Comparison of ENCODE assay signal across 11 cellular contexts in the genomic region with DNA sequence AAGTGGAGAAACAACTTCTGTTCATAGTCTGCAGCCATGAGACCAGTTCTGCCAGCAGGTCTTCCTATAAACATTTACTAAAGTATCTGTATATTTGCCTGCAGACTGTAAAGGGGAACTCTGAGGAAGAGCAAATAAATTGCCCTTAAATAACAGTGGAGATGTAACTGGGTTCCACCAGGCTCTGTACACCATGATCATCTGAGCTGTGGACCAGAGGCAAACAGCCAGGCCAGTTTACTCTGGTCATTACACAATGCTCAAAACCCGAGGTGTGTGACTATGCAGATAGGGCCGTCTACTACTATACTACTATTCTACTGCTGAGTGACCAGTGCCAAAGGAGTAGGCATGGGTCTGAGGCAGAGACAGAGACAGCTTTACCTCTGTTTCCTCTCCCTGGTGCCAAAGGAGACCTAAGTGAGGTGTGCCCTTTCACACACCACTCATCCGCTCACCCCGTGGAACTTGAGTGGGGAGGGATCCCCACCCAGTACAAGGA. TPM values are rescaled to one million over a fixed set of nuclear protein-coding genes. Genes with fewer than 3 reads are reported as not detected.
DNase-seq lines count a peak whose midpoint lies in the region; ATAC-seq and TF ChIP-seq lines count a peak whose summit lies in the region.
"Had no signal": no experiment of that assay in that cellular context is flagged by ENCODE, and none has a peak within 500 bp of the region (broad histone marks: within the 10 kb centered on the region; RNA-seq: fewer than 3 reads in every experiment).

No MANE protein-coding gene starts in this region.

- H3K36me3 ChIP-seq in breast epithelium (no peaks in the 10 kb centered on the region), brain microvascular endothelial cell (replicated peaks) (peaks cover 41% of the 10 kb centered on the region), urinary bladder (ENCODE audit: insufficient read depth) (no peaks in the 10 kb centered on the region)

- POLR2A ChIA-PET in MCF 10A (lab: Yijun Ruan, JAX): interaction anchor here (0.7 to 1.1 kb wide), 3 partner anchors 8 to 32 kb away, joined by 3 to 5 read pairs (median 3); no protein-coding TSS in a partner anchor

- H3K27ac ChIP-seq in breast epithelium: peak overlapping the region; percentile 73 to 91
- peak overlapping the region; percentile 92 for H3K27ac ChIP-seq in brain microvascular endothelial cell
- peak overlapping the region; percentile 39 for H3K27ac ChIP-seq in urinary bladder (ENCODE audit: low read depth)

- H3K4me1 ChIP-seq in breast epithelium (peaks cover 0 to 6% of the 10 kb centered on the region in 2 donors), urinary bladder (ENCODE audit: insufficient read depth) (peaks cover 2% of the 10 kb centered on the region)

- no peak overlapping the region for H3K4me3 ChIP-seq in breast epithelium
- no peak overlapping the region for H3K4me3 ChIP-seq in brain microvascular endothelial cell (ENCODE audit: low read depth, low read length)
- no peak overlapping the region for H3K4me3 ChIP-seq in urinary bladder (ENCODE audit: low read depth, low read length)

- peaks cover 33% of the 10 kb centered on the region for H3K4me1 Mint-ChIP-seq in MCF 10A (ENCODE audit: insufficient read depth, unreplicated experiment)
- peaks cover 57% of the 10 kb centered on the region for H3K4me1 Mint-ChIP-seq in mesothelial cell of epicardium
- H3K4me1 Mint-ChIP-seq: CD14-positive monocyte had no signal

- no peaks in the 10 kb centered on the region for H3K27me3 ChIP-seq in breast epithelium
- H3K27me3 ChIP-seq in brain microvascular endothelial cell (replicated peaks): no peaks in the 10 kb centered on the region

- H3K9me3 Mint-ChIP-seq in MCF 10A (ENCODE audit: unreplicated experiment): no peaks in the 10 kb centered on the region
- no peaks in the 10 kb centered on the region for H3K9me3 Mint-ChIP-seq in mesothelial cell of epicardium

- 67% methylated on average over 4 of the region's 4 CpGs for WGBS in urinary bladder

- peaks cover 38% of the 10 kb centered on the region for H3K36me3 Mint-ChIP-seq in MCF 10A (ENCODE audit: insufficient read depth, unreplicated experiment)
- H3K36me3 Mint-ChIP-seq in mesothelial cell of epicardium: peaks cover 2% of the 10 kb centered on the region

- in situ Hi-C loops in brain microvascular endothelial cell (cut with HindIII; ENCODE audit: low pct_ligation_motif_present, low sequenced_read_pairs): loop anchor here (25.0 kb wide), 1 partner anchor 226 kb away; a partner anchor contains a TSS

- CTCF ChIA-PET in MCF 10A (lab: Yijun Ruan, JAX): interaction anchor here (1.6 kb wide), 1 partner anchor 12 kb away, joined by 5 read pairs; no protein-coding TSS in a partner anchor

- H3K27ac Mint-ChIP-seq in MCF 10A (ENCODE audit: low read depth, unreplicated experiment) (no peak overlapping the region), mesothelial cell of epicardium (peak overlapping the region; percentile 91)

- no peak for TF ChIP-seq POLR2A in breast epithelium (IDR thresholded peaks at IDR 0.05)

- intact Hi-C loops in breast epithelium (cut with DNase I; ENCODE audit: low total_unique reads): no loop called here
- intact Hi-C loops in MCF 10A (cut with micrococcal nuclease): no loop called here

- no peak overlapping the region for H3K4me3 Mint-ChIP-seq in MCF 10A (ENCODE audit: unreplicated experiment)
- H3K4me3 Mint-ChIP-seq in mesothelial cell of epicardium: no peak overlapping the region
- H3K4me3 Mint-ChIP-seq: CD14-positive monocyte had no signal

- no TSS peak for BruUV-seq in MCF 10A (replicated peaks; lab: Mats Ljungman, UMichigan)

- H3K27me3 Mint-ChIP-seq in MCF 10A (ENCODE audit: insufficient read depth, unreplicated experiment): no peaks in the 10 kb centered on the region
- H3K27me3 Mint-ChIP-seq in mesothelial cell of epicardium (ENCODE audit: low read depth): no peaks in the 10 kb centered on the region

- TF ChIP-seq CTCF in breast epithelium (IDR thresholded peaks at IDR 0.05): no peak
- TF ChIP-seq CTCF in MCF 10A (IDR thresholded peaks at IDR 0.05; ENCODE audit: unreplicated experiment): no peak
- TF ChIP-seq CTCF in brain microvascular endothelial cell (IDR thresholded peaks at IDR 0.05; ENCODE audit: low read depth, low read length, missing control alignments): no peak
- TF ChIP-seq CTCF in mesothelial cell of epicardium (IDR thresholded peaks at IDR 0.05; ENCODE audit: unreplicated experiment): no peak

- ATAC-seq in GM21737 (IDR thresholded peaks at IDR 0.05; ENCODE audit: unreplicated experiment) (no peak), GM21360 (IDR thresholded peaks at IDR 0.05; ENCODE audit: unreplicated experiment) (no peak), HG03439 (IDR thresholded peaks at IDR 0.05; ENCODE audit: unreplicated experiment) (no peak)

- H3K9me3 ChIP-seq in breast epithelium: no peaks in the 10 kb centered on the region

- DNase-seq in breast epithelium (ENCODE audit: low spot score in 2 of 2) (no peak), MCF 10A (ENCODE audit: unreplicated experiment) (no peak), brain microvascular endothelial cell (peak; percentile 49), mesothelial cell of epicardium (ENCODE audit: low spot score in 2 of 2, unreplicated experiment in 2 of 2) (no peak)
- DNase-seq: activated CD4-positive, CD25-positive, alpha-beta regulatory T cell treated with anti-CD3 and anti-CD28 coated beads, Interleukin-2, amount 50 U/mL, for 72 hours; dermis blood vessel endothelial cell had no signal

RNA-seq across cellular contexts. Expression of a gene that starts 21.2 kb away (rescaled TPM):
- total RNA-seq in breast epithelium: 10 to 100 TPM; 25.0 to 40.1 (median 32.4) TPM
- 56.8 and 58.1 TPM in 2 replicates for total RNA-seq in MCF 10A (2022)
- total RNA-seq in mesothelial cell of epicardium: 70.4 to 77.1 TPM (median 75.3 TPM) in 3 replicates
- total RNA-seq in urinary bladder: 51.0 TPM
- polyA plus RNA-seq in urinary bladder: 44.7 TPM

Comparison
In these comparisons a context has a peak if more than half of its experiments do, and no peak if none do; other contexts are left out.
1. H3K27ac ChIP-seq: peak in every context shown above with its lines; median percentile 92 in brain microvascular endothelial cell; 82 in breast epithelium; 39 in urinary bladder.